Comparison of ENCODE assay signal across 9 cellular contexts in genomic region chr2:48673581-48673980, GRCh38. TPM values are rescaled to one million over a fixed set of nuclear protein-coding genes. Genes with fewer than 3 reads are reported as not detected.
"Had no signal": no experiment of that assay in that cellular context is flagged by ENCODE, and none has a peak within 500 bp of the region (broad histone marks: within the 10 kb centered on the region; RNA-seq: fewer than 3 reads in every experiment).

No MANE protein-coding gene starts in this region.

- DNase-seq: GM23248, GOT3, H7, HFFc6, IMR-90 had no signal

- ATAC-seq: HCT116 had no signal

- H2AFZ ChIP-seq: GM23248 had no signal

- H3K27ac ChIP-seq: GM23248 had no signal

- H3K27ac Mint-ChIP-seq: HFFc6 had no signal

- FAIRE-seq: HTR-8/SVneo had no signal

- H3K4me3 Mint-ChIP-seq: HFFc6 had no signal

- H3K4me3 ChIP-seq: GM23248, HAP-1 had no signal

- H3K36me3 ChIP-seq: HAP-1 had no signal

- H3K9me3 ChIP-seq: HAP-1 had no signal

RNA-seq across cellular contexts. Expression of gene GTF2A1L, which starts 55.9 kb away (rescaled TPM):
- total RNA-seq: HFFc6, HT-29, IMR-90 had no signal
- polyA plus RNA-seq: IMR-90 had no signal
